ENCODE assay signal across 2 cellular contexts in genomic region chr4:87019898-87020297, GRCh38.
TF ChIP-seq lines count a peak whose summit lies in the region.

No MANE protein-coding gene starts in this region.

TF ChIP-seq in K562, 482 proteins besides CTCF, POLR2A, EP300 and RAD21 (continued from another document and continues in another):
- TF ChIP-seq IRF9 (tag; IDR thresholded peaks at IDR 0.05), result no peak
- TF ChIP-seq RBM14 (IDR thresholded peaks at IDR 0.05; ENCODE audit: borderline replicate concordance, insufficient read depth, low read depth, low read length), result no peak
- no peak for TF ChIP-seq PHF8 (IDR thresholded peaks at IDR 0.05; ENCODE audit: borderline replicate concordance, low read length)
- TF ChIP-seq SRSF3 (IDR thresholded peaks at IDR 0.05; ENCODE audit: insufficient read depth, low read length), result no peak
- TF ChIP-seq ZNF134 (CRISPR knock-in tag; conservative IDR thresholded peaks at IDR 0.05), result no peak
- TF ChIP-seq RBM39 (optimal IDR thresholded peaks at IDR 0.05; ENCODE audit: low read depth, low read length), result no peak
- TF ChIP-seq SAFB2 (IDR thresholded peaks at IDR 0.05; ENCODE audit: borderline replicate concordance, low read depth, low read length, severe bottlenecking), result no peak
- TF ChIP-seq LCOR (CRISPR knock-in tag; IDR thresholded peaks at IDR 0.05), result no peak
- no peak for TF ChIP-seq ZBTB43 (CRISPR knock-in tag; IDR thresholded peaks at IDR 0.05)
- no peak for TF ChIP-seq EZH2 (IDR thresholded peaks at IDR 0.05; ENCODE audit: borderline replicate concordance, low read depth, low read length)
- no peak for TF ChIP-seq EWSR1 (IDR thresholded peaks at IDR 0.05; ENCODE audit: borderline replicate concordance, low read depth, partially characterized antibody)
- TF ChIP-seq CREB3L1 (IDR thresholded peaks at IDR 0.05; ENCODE audit: borderline replicate concordance, low read depth), result no peak
- TF ChIP-seq CBFA2T3 (IDR thresholded peaks at IDR 0.05), result no peak
- no peak for TF ChIP-seq BHLHE40 (IDR thresholded peaks at IDR 0.05; ENCODE audit: low read length)

TF ChIP-seq in HepG2, 621 proteins besides CTCF, POLR2A, EP300 and RAD21 (continued from another document):
- no peak for TF ChIP-seq NFAT5 (CRISPR knock-in tag; IDR thresholded peaks at IDR 0.05)
- TF ChIP-seq NCOA2 (CRISPR knock-in tag; IDR thresholded peaks at IDR 0.05), result no peak
- no peak for TF ChIP-seq AHDC1 (CRISPR knock-in tag; IDR thresholded peaks at IDR 0.05; ENCODE audit: borderline replicate concordance)
- no peak for TF ChIP-seq ATF4 (CRISPR knock-in tag; IDR thresholded peaks at IDR 0.05)
- TF ChIP-seq ZNF563 (CRISPR knock-in tag; IDR thresholded peaks at IDR 0.05), result no peak
- TF ChIP-seq HHEX (CRISPR knock-in tag; IDR thresholded peaks at IDR 0.05), result no peak
- no peak for TF ChIP-seq KMT2B (CRISPR knock-in tag; IDR thresholded peaks at IDR 0.05)
- TF ChIP-seq ZFX (CRISPR knock-in tag; IDR thresholded peaks at IDR 0.05; ENCODE audit: low read depth), result no peak
- no peak for TF ChIP-seq MBD4 (IDR thresholded peaks at IDR 0.05; ENCODE audit: borderline replicate concordance, low read length)
- TF ChIP-seq SMAD9 (CRISPR knock-in tag; IDR thresholded peaks at IDR 0.05), result no peak
- TF ChIP-seq FOXJ3 (CRISPR knock-in tag; IDR thresholded peaks at IDR 0.05; ENCODE audit: borderline replicate concordance), result no peak
- no peak for TF ChIP-seq ZNF737 (CRISPR knock-in tag; IDR thresholded peaks at IDR 0.05; ENCODE audit: borderline replicate concordance)
- no peak for TF ChIP-seq CBX2 (IDR thresholded peaks at IDR 0.05; ENCODE audit: low read depth, low read length)
- no peak for TF ChIP-seq CBX2 (CRISPR knock-in tag; IDR thresholded peaks at IDR 0.05; ENCODE audit: low read depth)
- no peak for TF ChIP-seq ZBTB40 (IDR thresholded peaks at IDR 0.05)
- no peak for TF ChIP-seq ZBTB40 (CRISPR knock-in tag; IDR thresholded peaks at IDR 0.05)
